1 cellular context compared by ENCODE assay signal in the genomic region with DNA sequence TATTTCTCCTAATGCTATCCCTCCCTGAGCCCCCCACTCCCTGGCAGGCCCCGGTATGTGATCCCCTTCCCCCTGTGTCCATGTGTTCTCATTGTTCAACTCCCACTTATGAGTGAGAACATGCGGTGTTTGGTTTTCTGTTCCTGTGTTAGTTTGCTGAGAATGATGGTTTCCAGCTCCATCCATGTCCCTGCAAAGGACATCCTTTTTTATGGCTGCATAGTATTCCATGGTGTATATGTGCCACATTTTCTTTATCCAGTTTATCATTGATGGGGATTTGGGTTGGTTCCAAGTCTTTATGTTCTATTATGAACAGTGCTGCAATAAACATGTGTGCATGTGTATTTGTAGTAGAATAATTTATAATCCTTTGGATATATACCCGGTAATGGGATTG. TPM values are rescaled to one million over a fixed set of nuclear protein-coding genes. Genes with fewer than 3 reads are reported as not detected.
"Had no signal": no experiment of that assay in that cellular context is flagged by ENCODE, and none has a peak within 500 bp of the region (broad histone marks: within the 10 kb centered on the region; RNA-seq: fewer than 3 reads in every experiment).

No MANE protein-coding gene starts in this region.

RNA-seq across cellular contexts. Expression of a gene that starts 18.0 kb away (rescaled TPM):
- total RNA-seq: activated CD8-positive, alpha-beta T cell treated with anti-CD3 and anti-CD28 coated beads for 36 hours had no signal
